Comparison of ENCODE assay signal across 13 cellular contexts in genomic region chr10:132891313-132891712, GRCh38. TPM values are rescaled to one million over a fixed set of nuclear protein-coding genes. Genes with fewer than 3 reads are reported as not detected.
"Had no signal": no experiment of that assay in that cellular context is flagged by ENCODE, and none has a peak within 500 bp of the region (broad histone marks: within the 10 kb centered on the region; RNA-seq: fewer than 3 reads in every experiment).

No MANE protein-coding gene starts in this region.

- H3K4me3 Mint-ChIP-seq: activated naive CD8-positive, alpha-beta T cell treated with anti-CD3 and anti-CD28 coated beads for 36 hours; brain; dendritic cell treated with granulocyte-macrophage colony-stimulating factor and Interleukin-4, amounts not matched to agents 40 ng/mL and 50 ng/mL, for 4 days; stimulated activated effector memory CD8-positive, alpha-beta T cell treated with anti-CD3 and anti-CD28 coated beads, Interleukin-12 subunit alpha, Interleukin-12 subunit beta, amount 100 ng/mL, for 72 hours had no signal

- H3K4me1 Mint-ChIP-seq: stimulated activated effector memory CD8-positive, alpha-beta T cell treated with anti-CD3 and anti-CD28 coated beads, Interleukin-12 subunit alpha, Interleukin-12 subunit beta, amount 100 ng/mL, for 72 hours had no signal

- H3K27ac ChIP-seq: VCaP had no signal

- ATAC-seq: stimulated activated effector memory CD8-positive, alpha-beta T cell treated with anti-CD3 and anti-CD28 coated beads, Interleukin-12 subunit alpha, Interleukin-12 subunit beta, amount 100 ng/mL, for 72 hours had no signal

- H3K27ac Mint-ChIP-seq: activated naive CD8-positive, alpha-beta T cell treated with anti-CD3 and anti-CD28 coated beads for 36 hours; dendritic cell treated with granulocyte-macrophage colony-stimulating factor and Interleukin-4, amounts not matched to agents 40 ng/mL and 50 ng/mL, for 4 days; stimulated activated effector memory CD8-positive, alpha-beta T cell treated with anti-CD3 and anti-CD28 coated beads, Interleukin-12 subunit alpha, Interleukin-12 subunit beta, amount 100 ng/mL, for 72 hours had no signal

- H3K36me3 Mint-ChIP-seq: activated naive CD8-positive, alpha-beta T cell treated with anti-CD3 and anti-CD28 coated beads for 36 hours; brain; stimulated activated effector memory CD8-positive, alpha-beta T cell treated with anti-CD3 and anti-CD28 coated beads, Interleukin-12 subunit alpha, Interleukin-12 subunit beta, amount 100 ng/mL, for 72 hours had no signal

- DNase-seq: activated CD4-positive, alpha-beta T cell treated with anti-CD3 and anti-CD28 coated beads, Interleukin-2, amount 50 U/mL, for 48 hours; activated naive CD8-positive, alpha-beta T cell treated with anti-CD3 and anti-CD28 coated beads for 36 hours; effector memory CD4-positive, alpha-beta T cell; foreskin melanocyte; kidney; mesendoderm; stimulated activated CD4-positive, alpha-beta T cell treated with anti-CD3 and anti-CD28 coated beads, Interleukin-12 subunit alpha, Interleukin-12 subunit beta, amount 100 ng/mL, for 4 hours; stimulated activated CD4-positive, alpha-beta T cell treated with anti-CD3 and anti-CD28 coated beads, Interleukin-2, amount 100 ng/mL, for 24 hours had no signal

- H3K9me3 Mint-ChIP-seq: dendritic cell treated with granulocyte-macrophage colony-stimulating factor and Interleukin-4, amounts not matched to agents 40 ng/mL and 50 ng/mL, for 4 days; stimulated activated effector memory CD8-positive, alpha-beta T cell treated with anti-CD3 and anti-CD28 coated beads, Interleukin-12 subunit alpha, Interleukin-12 subunit beta, amount 100 ng/mL, for 72 hours had no signal

RNA-seq across cellular contexts. Expression of gene CFAP46, which starts 51.1 kb away (rescaled TPM):
- total RNA-seq: T-helper 1 cell treated with Interleukin-12 subunit alpha and Interleukin-12 subunit beta and Interleukin-4 antibody, amounts not matched to agents 30 ng/mL and 1 ng/mL, for 36 hours had no signal
